ENCODE assay signal across 20 cellular contexts in genomic region chr1:186228751-186229150, GRCh38.
DNase-seq lines count a peak whose midpoint lies in the region; ATAC-seq and TF ChIP-seq lines count a peak whose summit lies in the region.
"Had no signal": no experiment of that assay in that cellular context is flagged by ENCODE, and none has a peak within 500 bp of the region (broad histone marks: within the 10 kb centered on the region; RNA-seq: fewer than 3 reads in every experiment).

No MANE protein-coding gene starts in this region.

- TF ChIP-seq POLR2A in suprapubic skin (IDR thresholded peaks at IDR 0.05): no peak

- no peak for TF ChIP-seq EP300 in suprapubic skin (IDR thresholded peaks at IDR 0.05)

- H3K4me3 ChIP-seq in OCI-LY7 (ENCODE audit: low read depth, low read length, poor library complexity, severe bottlenecking): no peak overlapping the region
- no peak overlapping the region for H3K4me3 ChIP-seq in PC-9
- no peak overlapping the region for H3K4me3 ChIP-seq in suprapubic skin
- H3K4me3 ChIP-seq: BLaER1 had no signal

- WGBS in suprapubic skin: 72% methylated on average over 6 of the region's 6 CpGs

- CTCF ChIA-PET in OCI-LY7 (lab: Charles Lee; ENCODE audit: unreplicated experiment) (no interaction called here), PC-9 (lab: Charles Lee) (no interaction called here)

- H3F3A ChIP-seq in PC-9 (ENCODE audit: insufficient read depth, low read depth): no peaks in the 10 kb centered on the region

- no TSS peak for BruUV-seq in OCI-LY7 (replicated peaks; lab: Mats Ljungman, UMichigan)
- no TSS peak for BruUV-seq in PC-9 (replicated peaks; lab: Mats Ljungman, UMichigan)

- H4K20me1 ChIP-seq in OCI-LY7 (ENCODE audit: insufficient read depth, low read length) (no peaks in the 10 kb centered on the region), PC-9 (ENCODE audit: insufficient read depth) (no peaks in the 10 kb centered on the region)
- H4K20me1 ChIP-seq: BLaER1 had no signal

- H2AFZ ChIP-seq in OCI-LY7 (ENCODE audit: low read length) (0 out of 2 replicates have a peak overlapping the region, but pooled peaks have one; percentile 19), PC-9 (0 out of 2 replicates have a peak overlapping the region, but pooled peaks have one; percentile 42)

- ATAC-seq in esophagus mucosa (peak; percentile 60), GM18867 (IDR thresholded peaks at IDR 0.05; ENCODE audit: unreplicated experiment) (no peak)

- H3K27ac ChIP-seq in OCI-LY7 (ENCODE audit: low read depth, low read length, poor library complexity, severe bottlenecking): no peak overlapping the region
- H3K27ac ChIP-seq in PC-9: no peak overlapping the region
- peak overlapping the region; percentile 27 for H3K27ac ChIP-seq in suprapubic skin
- H3K27ac ChIP-seq: BLaER1 had no signal

- no peaks in the 10 kb centered on the region; the same call in 1 of the 2 replicates for H3K36me3 ChIP-seq in OCI-LY7 (ENCODE audit: insufficient read depth, low read length)
- no peaks in the 10 kb centered on the region for H3K36me3 ChIP-seq in PC-9 (ENCODE audit: low read depth)
- no peaks in the 10 kb centered on the region for H3K36me3 ChIP-seq in suprapubic skin
- H3K36me3 ChIP-seq: BE2C, BLaER1 had no signal

- H3K9me3 ChIP-seq in OCI-LY7 (ENCODE audit: low read length) (0 out of 2 replicates have a peak, but pooled peaks cover 7% of the 10 kb centered on the region), PC-9 (ENCODE audit: insufficient read depth, low read depth) (no peaks in the 10 kb centered on the region), suprapubic skin (no peaks in the 10 kb centered on the region)
- H3K9me3 ChIP-seq: BE2C, BLaER1 had no signal

- TF ChIP-seq CTCF in OCI-LY7 (conservative IDR thresholded peaks at IDR 0.05; ENCODE audit: low read length) (no peak), PC-9 (conservative IDR thresholded peaks at IDR 0.05) (no peak), suprapubic skin (IDR thresholded peaks at IDR 0.05) (no peak)

- H3K79me2 ChIP-seq in OCI-LY7 (ENCODE audit: insufficient read depth, low read depth, low read length) (no peaks in the 10 kb centered on the region), PC-9 (ENCODE audit: low read depth) (no peaks in the 10 kb centered on the region)

- DNase-seq in OCI-LY7 (ENCODE audit: low spot score): no peak
- no peak for DNase-seq in PC-9
- DNase-seq in suprapubic skin (ENCODE audit: low spot score in 2 of 2): no peak
- DNase-seq in DMS79 (lab: John Stamatoyannopoulos, UW): no peak
- DNase-seq in NK-92 treated with Interleukin-12 subunit alpha and Interleukin-12 subunit beta, amount 100 ng/mL, for 24 hours (lab: John Stamatoyannopoulos, UW): no peak
- DNase-seq: 8988T; ACHN; BE2C; C1 segment of cervical spinal cord; CD4-positive, alpha-beta memory T cell; CD4-positive, CD25-positive, alpha-beta regulatory T cell; CD8-positive, alpha-beta memory T cell; DMS 273 treated with DMSO at 0.1 percent for 48 hours; DMS153; DMS53; DMS79 treated with DMSO at 0.1 percent for 48 hours; GF-D8 had no signal

- H3K4me2 ChIP-seq in OCI-LY7 (ENCODE audit: low read length): no peak overlapping the region
- H3K4me2 ChIP-seq in PC-9: no peak overlapping the region
- H3K4me2 ChIP-seq: BLaER1 had no signal

- intact Hi-C loops in OCI-LY7 (cut with micrococcal nuclease; ENCODE audit: unreplicated experiment): no loop called here
- intact Hi-C loops in PC-9 (cut with micrococcal nuclease; ENCODE audit: unreplicated experiment): no loop called here

- no peaks in the 10 kb centered on the region for H3K27me3 ChIP-seq in PC-9 (ENCODE audit: insufficient read depth, low read depth)
- no peaks in the 10 kb centered on the region for H3K27me3 ChIP-seq in suprapubic skin
- H3K27me3 ChIP-seq: BLaER1 had no signal

- no peaks in the 10 kb centered on the region for H3K9me2 ChIP-seq in OCI-LY7 (ENCODE audit: insufficient read depth, low read length)
- H3K9me2 ChIP-seq in PC-9 (ENCODE audit: insufficient read depth): peaks cover under 1% of the 10 kb centered on the region; the same call in 1 of the 2 replicates

- no peaks in the 10 kb centered on the region for H3K4me1 ChIP-seq in OCI-LY7 (ENCODE audit: insufficient read depth, low read length, poor library complexity, severe bottlenecking)
- H3K4me1 ChIP-seq in PC-9 (replicated peaks; ENCODE audit: insufficient read depth): no peaks in the 10 kb centered on the region
- no peaks in the 10 kb centered on the region for H3K4me1 ChIP-seq in suprapubic skin
- H3K4me1 ChIP-seq: BE2C, BLaER1 had no signal

- POLR2A ChIA-PET in OCI-LY7 (lab: Charles Lee) (interaction anchor here (0.7 to 2.9 kb wide), 6 partner anchors 9 to 133 kb away, joined by 3 to 21 read pairs (median 6); no protein-coding TSS in a partner anchor), PC-9 (lab: Charles Lee; ENCODE audit: unreplicated experiment) (no interaction called here)
